2 cellular contexts compared by ENCODE assay signal in genomic region chr15:94346272-94346671, GRCh38.
TF ChIP-seq lines count a peak whose summit lies in the region.

No MANE protein-coding gene starts in this region.

TF ChIP-seq in liver, 16 proteins besides CTCF, POLR2A, EP300 and RAD21 (continued from another document):
- TF ChIP-seq MAX (IDR thresholded peaks at IDR 0.05) (no peak), EGR1 (IDR thresholded peaks at IDR 0.05; ENCODE audit: low read depth in 2 of 2) (no peak), ATF3 (IDR thresholded peaks at IDR 0.05) (no peak), HNF4G (IDR thresholded peaks at IDR 0.05) (no peak), RXRA (IDR thresholded peaks at IDR 0.05) (no peak), ZBTB33 (IDR thresholded peaks at IDR 0.05) (no peak)

TF ChIP-seq in HepG2, 621 proteins besides CTCF, POLR2A, EP300 and RAD21 (continued from another document):
- TF ChIP-seq ZNF407 (CRISPR knock-in tag; IDR thresholded peaks at IDR 0.05; ENCODE audit: not compliant biosample characterization) (no peak), PCBP1 (IDR thresholded peaks at IDR 0.05; ENCODE audit: borderline replicate concordance, low read depth, low read length) (no peak), NFKBIZ (CRISPR knock-in tag; IDR thresholded peaks at IDR 0.05) (no peak), SP4 (CRISPR knock-in tag; IDR thresholded peaks at IDR 0.05) (no peak), TIGD3 (CRISPR knock-in tag; IDR thresholded peaks at IDR 0.05; ENCODE audit: borderline replicate concordance) (no peak)
